11 cellular contexts compared by ENCODE assay signal in the genomic region with DNA sequence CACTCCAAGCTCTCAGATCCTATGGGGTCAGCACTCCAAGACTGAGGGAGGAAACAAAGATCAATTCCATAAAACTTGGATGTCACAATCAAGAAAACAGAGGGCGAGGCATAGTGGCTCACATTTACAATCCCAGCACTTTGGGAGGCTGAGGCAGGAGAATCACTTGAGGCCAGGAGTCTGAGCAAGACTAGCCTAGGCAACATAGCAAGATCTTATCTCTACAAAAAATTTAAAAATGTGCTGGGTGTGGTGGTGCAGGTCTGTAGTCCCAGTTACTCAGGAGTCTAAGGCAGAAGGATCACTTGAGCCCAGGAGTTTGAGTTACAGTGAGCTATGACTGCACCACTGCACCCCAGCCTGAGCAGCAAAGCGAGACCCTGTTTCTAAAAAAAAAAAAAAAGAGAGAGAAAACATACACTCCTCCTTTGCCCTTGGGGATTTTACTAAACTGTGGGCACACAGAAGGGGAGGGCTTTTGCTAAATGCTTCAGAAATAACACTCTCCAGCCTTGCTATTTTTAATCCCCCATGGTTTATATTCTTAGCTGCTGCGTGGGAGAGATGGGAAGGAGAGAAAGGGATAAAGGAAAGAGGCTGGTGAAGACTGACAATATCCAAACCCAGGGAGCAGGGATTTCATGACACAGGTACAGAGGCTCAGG. TPM values are rescaled to one million over a fixed set of nuclear protein-coding genes. Genes with fewer than 3 reads are reported as not detected.
DNase-seq lines count a peak whose midpoint lies in the region; ATAC-seq and TF ChIP-seq lines count a peak whose summit lies in the region.
"Had no signal": no experiment of that assay in that cellular context is flagged by ENCODE, and none has a peak within 500 bp of the region (broad histone marks: within the 10 kb centered on the region; RNA-seq: fewer than 3 reads in every experiment).

No MANE protein-coding gene starts in this region.

- peaks cover 73% of the 10 kb centered on the region for H3K36me3 ChIP-seq in GM23248 (ENCODE audit: low read depth)
- peaks cover 10 to 100% (median 99%) of the 10 kb centered on the region in 6 donors for H3K36me3 ChIP-seq in spleen
- peaks cover 1% of the 10 kb centered on the region for H3K36me3 ChIP-seq in neural progenitor cell
- H3K36me3 ChIP-seq: ovary had no signal

- H3K4me1 ChIP-seq in GM23248 (ENCODE audit: insufficient read depth): peaks cover 29% of the 10 kb centered on the region
- H3K4me1 ChIP-seq in foreskin keratinocyte: peaks cover 23% of the 10 kb centered on the region
- H3K4me1 ChIP-seq in spleen: peaks cover 16 to 72% (median 51%) of the 10 kb centered on the region in 6 donors
- H3K4me1 ChIP-seq in neural progenitor cell: no peaks in the 10 kb centered on the region

- H3K9ac ChIP-seq in GM23248 (peak overlapping the region; percentile 80), neural progenitor cell (no peak overlapping the region)

- ATAC-seq in foreskin keratinocyte (no peak), GM18520 (IDR thresholded peaks at IDR 0.05; ENCODE audit: unreplicated experiment) (no peak)

- 65 to 69% methylated on average over 3 of the region's 3 CpGs for WGBS in GM23248 (ENCODE audit: low coverage in 1 of 2, low lambda C conversion rate in 2 of 2, missing lambda C conversion rate in 2 of 2), 2 experiments
- 63 to 84% (median 79%) methylated on average over 3 of the region's 3 CpGs for WGBS in spleen, 5 donors

- no peak for TF ChIP-seq POLR2A in spleen (IDR thresholded peaks at IDR 0.05)

- H3K9me2 ChIP-seq in GM23248 (ENCODE audit: insufficient read depth): no peaks in the 10 kb centered on the region

- no peak overlapping the region for H2AFZ ChIP-seq in GM23248
- no peak overlapping the region for H2AFZ ChIP-seq in neural progenitor cell (replicated peaks)

- CTCF ChIA-PET in activated CD4-positive, alpha-beta memory T cell treated with anti-CD3 and anti-CD28 coated beads for 36 hours (lab: Charles Lee): interaction anchor here (0.8 to 1.4 kb wide), 2 partner anchors 26 to 29 kb away, joined by 3 to 9 read pairs; no protein-coding TSS in a partner anchor

- no peaks in the 10 kb centered on the region for H3K27me3 Mint-ChIP-seq in activated CD4-positive, alpha-beta memory T cell treated with anti-CD3 and anti-CD28 coated beads for 36 hours
- H3K27me3 Mint-ChIP-seq in neural progenitor cell (ENCODE audit: insufficient read depth, low read depth): peaks cover 2% of the 10 kb centered on the region

- H3K27me3 ChIP-seq in GM23248 (replicated peaks; ENCODE audit: insufficient read depth) (no peaks in the 10 kb centered on the region), foreskin keratinocyte (no peaks in the 10 kb centered on the region), spleen (replicated peaks in 1 of 7) (no peaks in the 10 kb centered on the region), neural progenitor cell (no peaks in the 10 kb centered on the region)
- H3K27me3 ChIP-seq: ovary had no signal

- TF ChIP-seq CTCF in foreskin keratinocyte (conservative IDR thresholded peaks at IDR 0.05) (no peak), spleen (IDR thresholded peaks at IDR 0.05 in 8 of 11, conservative IDR thresholded peaks at IDR 0.05 in 3 of 11) (no peak), GM10266 (IDR thresholded peaks at IDR 0.05; ENCODE audit: control insufficient read depth, insufficient read depth, low read depth, missing control alignments) (no peak), neural progenitor cell (IDR thresholded peaks at IDR 0.05) (no peak)

- H3K4me3 ChIP-seq in GM23248: no peak overlapping the region
- peak overlapping the region in 1 of 8 donors; percentile 13 for H3K4me3 ChIP-seq in spleen
- H3K4me3 ChIP-seq in neural progenitor cell: no peak overlapping the region
- H3K4me3 ChIP-seq: ovary had no signal

- intact Hi-C loops in activated CD4-positive, alpha-beta memory T cell treated with anti-CD3 and anti-CD28 coated beads for 36 hours (cut with micrococcal nuclease): no loop called here
- intact Hi-C loops in spleen (cut with DNase I; ENCODE audit: low total_unique reads): no loop called here

- H3F3A ChIP-seq in GM23248 (ENCODE audit: insufficient read depth): peaks cover 48% of the 10 kb centered on the region
- H3F3A ChIP-seq in neural progenitor cell (ENCODE audit: low read depth): no peaks in the 10 kb centered on the region

- H3K9me3 ChIP-seq in GM23248 (ENCODE audit: low read depth) (no peaks in the 10 kb centered on the region), spleen (no peaks in the 10 kb centered on the region), neural progenitor cell (ENCODE audit: low read depth) (no peaks in the 10 kb centered on the region)
- H3K9me3 ChIP-seq: ovary had no signal

- H3K27ac Mint-ChIP-seq in activated CD4-positive, alpha-beta memory T cell treated with anti-CD3 and anti-CD28 coated beads for 36 hours: peak overlapping the region; percentile 73
- no peak overlapping the region for H3K27ac Mint-ChIP-seq in neural progenitor cell

- H3K4me2 ChIP-seq in GM23248 (ENCODE audit: unreplicated experiment) (no peak overlapping the region), neural progenitor cell (no peak overlapping the region)

- DNase-seq in GM23248 (peak; percentile 18), foreskin keratinocyte (peak in 1 of 2 donors; percentile 15), spleen (no peak), GM10266 (ENCODE audit: extremely low spot score) (no peak), neural progenitor cell (ENCODE audit: low spot score) (no peak), NCI-H446 (lab: John Stamatoyannopoulos, UW) (no peak)
- DNase-seq in activated CD4-positive, alpha-beta memory T cell treated with anti-CD3 and anti-CD28 coated beads for 36 hours: no peak
- DNase-seq: KBM-7, NCI-H69 had no signal

- no peak overlapping the region for H3K4me3 Mint-ChIP-seq in activated CD4-positive, alpha-beta memory T cell treated with anti-CD3 and anti-CD28 coated beads for 36 hours
- H3K4me3 Mint-ChIP-seq in neural progenitor cell: no peak overlapping the region

- peaks cover 51% of the 10 kb centered on the region for H3K36me3 Mint-ChIP-seq in activated CD4-positive, alpha-beta memory T cell treated with anti-CD3 and anti-CD28 coated beads for 36 hours
- peaks cover 22% of the 10 kb centered on the region for H3K36me3 Mint-ChIP-seq in neural progenitor cell

- peaks cover 12% of the 10 kb centered on the region for H3K4me1 Mint-ChIP-seq in activated CD4-positive, alpha-beta memory T cell treated with anti-CD3 and anti-CD28 coated beads for 36 hours (ENCODE audit: low read depth)
- no peaks in the 10 kb centered on the region for H3K4me1 Mint-ChIP-seq in neural progenitor cell

- POLR2A ChIA-PET in activated CD4-positive, alpha-beta memory T cell treated with anti-CD3 and anti-CD28 coated beads for 36 hours (lab: Charles Lee): no interaction called here

- no peaks in the 10 kb centered on the region for H4K20me1 ChIP-seq in GM23248 (ENCODE audit: insufficient read depth)
- peaks cover 13% of the 10 kb centered on the region for H4K20me1 ChIP-seq in neural progenitor cell (ENCODE audit: low read depth)

- H3K79me2 ChIP-seq in GM23248 (ENCODE audit: insufficient read depth): peaks cover 75% of the 10 kb centered on the region
- H3K79me2 ChIP-seq in neural progenitor cell (ENCODE audit: low read depth): peaks cover 4% of the 10 kb centered on the region

- H3K27ac ChIP-seq in GM23248 (peak overlapping the region; percentile 94), foreskin keratinocyte (peak overlapping the region; percentile 98), spleen (peak overlapping the region; percentile 2 to 81 (median 62)), neural progenitor cell (no peak overlapping the region)

- in situ Hi-C loops in GM23248 (cut with MboI): no loop called here

- no peaks in the 10 kb centered on the region for H3K9me3 Mint-ChIP-seq in activated CD4-positive, alpha-beta memory T cell treated with anti-CD3 and anti-CD28 coated beads for 36 hours
- H3K9me3 Mint-ChIP-seq in neural progenitor cell: no peaks in the 10 kb centered on the region

RNA-seq across cellular contexts. Expression of gene ARHGEF2, which starts 18.1 kb away (rescaled TPM):
- 136 and 139 TPM in 2 replicates for total RNA-seq in GM23248 (2014; rRNA removed; shearing (Covaris generic))
- polyA plus RNA-seq in GM23248 (2016; fragmentation: Nextera tagmentation; extraction: Ambion mirVana): 76.7 and 77.7 TPM in 2 replicates
- 100 to 1,000 TPM; 165 to 174 TPM for total RNA-seq in activated CD4-positive, alpha-beta memory T cell treated with anti-CD3 and anti-CD28 coated beads for 36 hours
- 44.0 and 48.6 TPM in 2 replicates for total RNA-seq in foreskin keratinocyte
- polyA plus RNA-seq in foreskin keratinocyte: 24.4 and 25.5 TPM in 2 replicates
- 100 to 1,000 TPM; 129 to 228 (median 192) TPM for total RNA-seq in spleen
- 10 to 100 TPM; 45.1 to 83.0 (median 63.4) TPM for polyA plus RNA-seq in spleen
- 79.7 and 108 TPM in 2 replicates for total RNA-seq in neural progenitor cell (ENCODE audit: low replicate concordance)

RNA-seq across cellular contexts. Expression of gene RXFP4, which starts 18.8 kb away (rescaled TPM):
- total RNA-seq in GM23248 (2014; rRNA removed; shearing (Covaris generic)): not detected in 2 replicates
- 0.20 and 0.39 TPM in 2 replicates for polyA plus RNA-seq in GM23248 (2016; fragmentation: Nextera tagmentation; extraction: Ambion mirVana)
- not detected for total RNA-seq in activated CD4-positive, alpha-beta memory T cell treated with anti-CD3 and anti-CD28 coated beads for 36 hours
- total RNA-seq in foreskin keratinocyte: not detected in 2 replicates
- polyA plus RNA-seq in foreskin keratinocyte: not detected in 2 replicates
- under 1 TPM in 1 of 7 donors, not detected in 6; 0.88 TPM for total RNA-seq in spleen
- polyA plus RNA-seq in spleen: under 1 TPM in 1 of 3 donors, not detected in 2; 0.06 TPM
- not detected in 2 replicates for total RNA-seq in neural progenitor cell (ENCODE audit: low replicate concordance)
- total RNA-seq: ovary had no signal
- polyA plus RNA-seq: ovary had no signal

RNA-seq across cellular contexts. Expression of gene KHDC4, which starts 26.0 kb away (rescaled TPM):
- total RNA-seq in GM23248 (2014; rRNA removed; shearing (Covaris generic)): 24.2 TPM in 2 replicates
- 25.3 and 27.8 TPM in 2 replicates for polyA plus RNA-seq in GM23248 (2016; fragmentation: Nextera tagmentation; extraction: Ambion mirVana)
- total RNA-seq in activated CD4-positive, alpha-beta memory T cell treated with anti-CD3 and anti-CD28 coated beads for 36 hours: 10 to 100 TPM; 66.1 to 70.2 TPM
- 22.7 and 27.9 TPM in 2 replicates for total RNA-seq in foreskin keratinocyte
- polyA plus RNA-seq in foreskin keratinocyte: 9.0 and 12.1 TPM in 2 replicates
- total RNA-seq in spleen: 10 to 100 TPM; 43.2 to 70.5 (median 59.3) TPM
- 10 to 100 TPM; 24.9 to 33.8 (median 29.3) TPM for polyA plus RNA-seq in spleen
- total RNA-seq in neural progenitor cell (ENCODE audit: low replicate concordance): 91.5 and 91.9 TPM in 2 replicates

RNA-seq across cellular contexts. Expression of gene RIT1, which starts 49.1 kb away (rescaled TPM):
- total RNA-seq in GM23248 (2014; rRNA removed; shearing (Covaris generic)): 29.7 and 32.4 TPM in 2 replicates
- 30.5 and 33.1 TPM in 2 replicates for polyA plus RNA-seq in GM23248 (2016; fragmentation: Nextera tagmentation; extraction: Ambion mirVana)
- 10 to 100 TPM; 19.1 to 21.1 TPM for total RNA-seq in activated CD4-positive, alpha-beta memory T cell treated with anti-CD3 and anti-CD28 coated beads for 36 hours
- total RNA-seq in foreskin keratinocyte: 17.7 and 21.9 TPM in 2 replicates
- polyA plus RNA-seq in foreskin keratinocyte: 13.7 and 14.1 TPM in 2 replicates
- total RNA-seq in spleen: 10 to 100 TPM; 48.1 to 66.2 (median 52.6) TPM
- 10 to 100 TPM in 2 of 3 donors, 1 to 10 TPM in 1; 9.0 to 16.3 (median 10.2) TPM for polyA plus RNA-seq in spleen
- total RNA-seq in neural progenitor cell (ENCODE audit: low replicate concordance): 41.5 and 51.3 TPM in 2 replicates
